19 cellular contexts compared by ENCODE assay signal in genomic region chr4:55068522-55068921, GRCh38. TPM values are rescaled to one million over a fixed set of nuclear protein-coding genes. Genes with fewer than 3 reads are reported as not detected.
"Had no signal": no experiment of that assay in that cellular context is flagged by ENCODE, and none has a peak within 500 bp of the region (broad histone marks: within the 10 kb centered on the region; RNA-seq: fewer than 3 reads in every experiment).

No MANE protein-coding gene starts in this region.

- H3K4me1 ChIP-seq: adrenal gland had no signal

- H3K27ac Mint-ChIP-seq: activated CD4-positive, alpha-beta T cell treated with anti-CD3 and anti-CD28 coated beads, Interleukin-2, amount 10 ng/mL, durations not matched to agents 24 days and 14 days; activated CD8-positive, alpha-beta T cell treated with anti-CD3 and anti-CD28 coated beads, Interleukin-2, amount 10 ng/mL, durations not matched to agents 7 days and 5 days; activated naive CD4-positive, alpha-beta T cell treated with anti-CD3 and anti-CD28 coated beads, Interleukin-2, amount 50 U/mL, for 24 hours; naive thymus-derived CD8-positive, alpha-beta T cell; stimulated activated naive CD8-positive, alpha-beta T cell treated with anti-CD3 and anti-CD28 coated beads, Interleukin-15, Interleukin-2, amounts not matched to agents 100 ng/mL and 50 ng/mL, for 24 hours; T-helper 17 cell; WTC11 had no signal

- H3K4me3 Mint-ChIP-seq: activated CD4-positive, alpha-beta T cell treated with anti-CD3 and anti-CD28 coated beads, Interleukin-2, amount 10 ng/mL, durations not matched to agents 24 days and 14 days; activated CD8-positive, alpha-beta T cell treated with anti-CD3 and anti-CD28 coated beads, Interleukin-2, amount 10 ng/mL, durations not matched to agents 7 days and 5 days; activated naive CD4-positive, alpha-beta T cell treated with anti-CD3 and anti-CD28 coated beads, Interleukin-2, amount 50 U/mL, for 24 hours; central memory CD8-positive, alpha-beta T cell; naive thymus-derived CD8-positive, alpha-beta T cell; stimulated activated naive CD8-positive, alpha-beta T cell treated with anti-CD3 and anti-CD28 coated beads, Interleukin-15, Interleukin-2, amounts not matched to agents 100 ng/mL and 50 ng/mL, for 24 hours; T-helper 17 cell; WTC11 had no signal

- H3K9me3 Mint-ChIP-seq: activated naive CD4-positive, alpha-beta T cell treated with anti-CD3 and anti-CD28 coated beads, Interleukin-2, amount 50 U/mL, for 24 hours; central memory CD8-positive, alpha-beta T cell had no signal

- H3K27me3 Mint-ChIP-seq: activated CD4-positive, alpha-beta T cell treated with anti-CD3 and anti-CD28 coated beads, Interleukin-2, amount 10 ng/mL, durations not matched to agents 24 days and 14 days; central memory CD8-positive, alpha-beta T cell; T-helper 17 cell had no signal

- H3K4me3 ChIP-seq: adrenal gland had no signal

- H3K36me3 ChIP-seq: adrenal gland, neutrophil had no signal

- DNase-seq: activated CD4-positive, alpha-beta T cell treated with anti-CD3 and anti-CD28 coated beads, Interleukin-2, amount 10 ng/mL, durations not matched to agents 24 days and 14 days; activated CD8-positive, alpha-beta memory T cell treated with anti-CD3 and anti-CD28 coated beads, Interleukin-2, amount 50 U/mL, for 4 hours; activated CD8-positive, alpha-beta T cell treated with anti-CD3 and anti-CD28 coated beads, Interleukin-2, amount 10 ng/mL, durations not matched to agents 7 days and 5 days; activated effector memory CD4-positive, alpha-beta T cell treated with anti-CD3 and anti-CD28 coated beads, Interleukin-2, amount 50 U/mL, for 16 hours; activated T-cell treated with anti-CD3 and anti-CD28 coated beads, Interleukin-2, amount 50 U/mL, for 48 hours; cortex of kidney; effector CD8-positive, alpha-beta T cell; foreskin melanocyte; head of caudate nucleus; naive thymus-derived CD8-positive, alpha-beta T cell; retina; small intestine; T-helper 17 cell had no signal

- H3K4me1 Mint-ChIP-seq: activated CD4-positive, alpha-beta T cell treated with anti-CD3 and anti-CD28 coated beads, Interleukin-2, amount 10 ng/mL, durations not matched to agents 24 days and 14 days; activated naive CD4-positive, alpha-beta T cell treated with anti-CD3 and anti-CD28 coated beads, Interleukin-2, amount 50 U/mL, for 24 hours; central memory CD8-positive, alpha-beta T cell; naive thymus-derived CD8-positive, alpha-beta T cell; T-helper 17 cell had no signal

- H3K27me3 ChIP-seq: adrenal gland, neutrophil had no signal

- ATAC-seq: activated CD8-positive, alpha-beta T cell treated with anti-CD3 and anti-CD28 coated beads, Interleukin-2, amount 10 ng/mL, durations not matched to agents 7 days and 5 days; naive thymus-derived CD8-positive, alpha-beta T cell; T-helper 17 cell; WTC11 had no signal

- H3K9me3 ChIP-seq: adrenal gland, neutrophil had no signal

- H3K27ac ChIP-seq: neutrophil had no signal

- H3K36me3 Mint-ChIP-seq: activated naive CD4-positive, alpha-beta T cell treated with anti-CD3 and anti-CD28 coated beads, Interleukin-2, amount 50 U/mL, for 24 hours; naive thymus-derived CD8-positive, alpha-beta T cell; WTC11 had no signal

RNA-seq across cellular contexts. Expression of gene KDR, which starts 56.9 kb away (rescaled TPM):
- total RNA-seq: activated CD4-positive, alpha-beta T cell treated with anti-CD3 and anti-CD28 coated beads, Interleukin-2, amount 10 ng/mL, durations not matched to agents 24 days and 14 days; activated CD8-positive, alpha-beta T cell treated with anti-CD3 and anti-CD28 coated beads, Interleukin-2, amount 10 ng/mL, durations not matched to agents 7 days and 5 days; naive thymus-derived CD8-positive, alpha-beta T cell; T-helper 17 cell had no signal
- polyA plus RNA-seq: naive thymus-derived CD8-positive, alpha-beta T cell had no signal
